10 cellular contexts compared by ENCODE assay signal in the genomic region with DNA sequence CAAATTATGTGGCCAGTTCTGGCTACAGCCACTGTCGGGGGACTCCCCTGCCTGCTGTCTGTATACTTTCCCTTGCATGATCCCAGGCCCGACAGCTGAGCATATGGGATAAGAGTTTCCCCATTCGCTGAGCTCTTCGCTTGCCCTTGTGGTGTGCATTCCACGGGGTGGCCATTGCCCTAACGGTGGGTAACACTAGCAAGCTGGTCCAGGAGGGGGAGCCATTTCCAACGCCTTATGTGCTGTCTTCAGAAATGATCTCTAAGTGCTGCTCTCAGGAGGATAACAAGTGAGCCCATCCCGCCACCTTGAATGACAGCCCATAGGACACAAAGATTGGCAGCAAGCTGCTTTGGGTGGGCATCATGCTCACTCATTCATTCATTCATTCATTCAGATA.
DNase-seq lines count a peak whose midpoint lies in the region; ATAC-seq, FAIRE-seq and TF ChIP-seq lines count a peak whose summit lies in the region.
"Had no signal": no experiment of that assay in that cellular context is flagged by ENCODE, and none has a peak within 500 bp of the region (broad histone marks: within the 10 kb centered on the region; RNA-seq: fewer than 3 reads in every experiment).

No MANE protein-coding gene starts in this region.

- H3K27me3 ChIP-seq in ovary = no peaks in the 10 kb centered on the region

- no peaks in the 10 kb centered on the region for H3K9me3 Mint-ChIP-seq in activated naive CD8-positive, alpha-beta T cell treated with anti-CD3 and anti-CD28 coated beads, Interleukin-2, amount 50 U/mL, for 24 hours
- H3K9me3 Mint-ChIP-seq in nephron = peaks cover 4% of the 10 kb centered on the region
- H3K9me3 Mint-ChIP-seq: CD8-positive, alpha-beta T cell had no signal

- peak; percentile 29 to 53 (median 35) for TF ChIP-seq CTCF in nephron (IDR thresholded peaks at IDR 0.05; ENCODE audit: unreplicated experiment in 3 of 3)
- no peak for TF ChIP-seq CTCF in ovary (IDR thresholded peaks at IDR 0.05)

- no peak for TF ChIP-seq POLR2A in ovary (IDR thresholded peaks at IDR 0.05)

- no peak for ATAC-seq in activated naive CD8-positive, alpha-beta T cell treated with anti-CD3 and anti-CD28 coated beads, Interleukin-2, amount 50 U/mL, for 24 hours
- ATAC-seq: CD8-positive, alpha-beta T cell; naive thymus-derived CD4-positive, alpha-beta T cell had no signal

- no peaks in the 10 kb centered on the region for H3K36me3 Mint-ChIP-seq in activated naive CD8-positive, alpha-beta T cell treated with anti-CD3 and anti-CD28 coated beads, Interleukin-2, amount 50 U/mL, for 24 hours (ENCODE audit: low read depth)
- H3K36me3 Mint-ChIP-seq in nephron (ENCODE audit: low read depth) = no peaks in the 10 kb centered on the region
- H3K36me3 Mint-ChIP-seq: CD8-positive, alpha-beta T cell; naive thymus-derived CD4-positive, alpha-beta T cell had no signal

- H3K27me3 Mint-ChIP-seq in activated naive CD8-positive, alpha-beta T cell treated with anti-CD3 and anti-CD28 coated beads, Interleukin-2, amount 50 U/mL, for 24 hours = peaks cover 23% of the 10 kb centered on the region
- H3K27me3 Mint-ChIP-seq in nephron (ENCODE audit: low read depth) = peaks cover 53% of the 10 kb centered on the region

- H3K4me3 Mint-ChIP-seq in activated naive CD8-positive, alpha-beta T cell treated with anti-CD3 and anti-CD28 coated beads, Interleukin-2, amount 50 U/mL, for 24 hours = no peak overlapping the region
- H3K4me3 Mint-ChIP-seq in nephron = no peak overlapping the region
- H3K4me3 Mint-ChIP-seq: CD8-positive, alpha-beta T cell; naive thymus-derived CD4-positive, alpha-beta T cell had no signal

- H3K27ac Mint-ChIP-seq in activated naive CD8-positive, alpha-beta T cell treated with anti-CD3 and anti-CD28 coated beads, Interleukin-2, amount 50 U/mL, for 24 hours = no peak overlapping the region
- H3K27ac Mint-ChIP-seq in nephron = no peak overlapping the region
- H3K27ac Mint-ChIP-seq: CD8-positive, alpha-beta T cell; naive thymus-derived CD4-positive, alpha-beta T cell had no signal

- peaks cover 10% of the 10 kb centered on the region for H3K4me1 Mint-ChIP-seq in activated naive CD8-positive, alpha-beta T cell treated with anti-CD3 and anti-CD28 coated beads, Interleukin-2, amount 50 U/mL, for 24 hours
- H3K4me1 Mint-ChIP-seq in nephron = no peaks in the 10 kb centered on the region

- DNase-seq in NCI-H82 (lab: John Stamatoyannopoulos, UW) (peak; percentile 60), NCI-H82 treated with DMSO at 0.1 percent for 48 hours (lab: John Stamatoyannopoulos, UW; ENCODE audit: unreplicated experiment) (no peak), HTR-8/SVneo (ENCODE audit: insufficient read length, low spot score) (peak; percentile 45), DMS153 (lab: John Stamatoyannopoulos, UW) (no peak), ovary (no peak), activated gamma-delta T cell (lab: John Stamatoyannopoulos, UW) (no peak)
- peak; percentile 35 for DNase-seq in activated naive CD8-positive, alpha-beta T cell treated with anti-CD3 and anti-CD28 coated beads, Interleukin-2, amount 50 U/mL, for 24 hours

- FAIRE-seq in HTR-8/SVneo (lab: Jason Lieb, UNC) = peak; percentile 16

- no peaks in the 10 kb centered on the region for H3K4me1 ChIP-seq in ovary (ENCODE audit: insufficient read depth)

- TF ChIP-seq EP300 in ovary (IDR thresholded peaks at IDR 0.05) = no peak

- no peak overlapping the region for H3K4me3 ChIP-seq in ovary

- intact Hi-C loops in ovary (cut with DNase I) = loop anchor here in 2 of 4 donors (10.0 kb wide), 2 partner anchors 443 to 453 kb away; no protein-coding TSS in a partner anchor

- no peak overlapping the region for H3K27ac ChIP-seq in ovary

- no peaks in the 10 kb centered on the region for H3K36me3 ChIP-seq in ovary

- WGBS in ovary, 3 donors = 49 to 70% (median 52%) methylated on average over 8 of the region's 8 CpGs

- no peaks in the 10 kb centered on the region for H3K9me3 ChIP-seq in ovary

Comparison
In these comparisons a context has a peak if more than half of its experiments do, and no peak if none do; other contexts are left out.
1. DNase-seq: peak in NCI-H82 (single experiment), HTR-8/SVneo (single experiment) and activated naive CD8-positive, alpha-beta T cell treated with anti-CD3 and anti-CD28 coated beads, Interleukin-2, amount 50 U/mL, for 24 hours (single experiment); none in NCI-H82 treated with DMSO at 0.1 percent for 48 hours (single experiment), DMS153 (single experiment), ovary (0 of 5) and activated gamma-delta T cell (single experiment).
2. CTCF ChIP-seq: peak in nephron (3 of 3); none in ovary (0 of 3).